In the genomic region with DNA sequence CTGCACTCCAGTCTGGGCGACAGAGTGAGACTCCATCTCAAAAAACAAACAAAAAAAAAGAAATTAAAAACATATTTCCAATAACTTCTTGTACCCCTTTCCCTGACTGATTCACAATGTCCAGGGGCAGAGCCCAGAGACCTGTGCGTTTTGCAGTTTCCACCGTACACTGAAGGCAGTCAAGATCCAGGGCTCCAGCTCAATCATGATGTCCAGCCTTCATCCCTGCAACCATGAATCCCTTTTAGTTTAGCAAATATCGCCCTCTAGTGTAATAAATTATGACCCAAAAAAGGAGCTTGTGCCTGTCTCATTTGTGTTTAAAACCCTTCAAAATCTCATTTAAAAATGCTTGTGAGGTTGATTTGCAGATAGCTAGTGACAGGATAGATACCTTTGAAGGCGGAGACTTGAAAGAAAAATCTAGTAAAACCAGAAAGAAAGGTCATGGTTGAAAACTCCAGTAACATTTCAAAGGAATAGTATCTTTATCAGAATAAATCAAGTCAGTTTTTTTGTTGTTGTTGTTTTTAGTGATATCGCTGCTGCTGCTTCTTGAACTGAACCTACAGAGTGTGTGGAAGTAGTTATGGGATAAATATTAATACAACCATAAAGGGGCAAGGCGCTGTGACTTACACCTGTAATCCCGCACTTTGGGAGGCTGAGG, we compare ENCODE assay signal across 7 cellular contexts. TPM values are rescaled to one million over a fixed set of nuclear protein-coding genes. Genes with fewer than 3 reads are reported as not detected.
DNase-seq lines count a peak whose midpoint lies in the region; ATAC-seq, FAIRE-seq and TF ChIP-seq lines count a peak whose summit lies in the region.

No MANE protein-coding gene starts in this region.

- in situ Hi-C loops in HepG2 (cut with HindIII; ENCODE audit: extremely low pct_ligation_motif_present, low pct_unique_long_range_greater_than_20kb), result loop anchor here (5.0 to 10.0 kb wide), 3 partner anchors 71 to 209 kb away; no protein-coding TSS in a partner anchor

- FAIRE-seq in HepG2 (lab: Jason Lieb, UNC), result peak; percentile 83

- CTCF ChIA-PET in HepG2 (lab: Yijun Ruan, JAX; ENCODE audit: low intra/inter-chr PET ratio, low total read pairs), result interaction anchor here (0.7 to 5.1 kb wide), 7 partner anchors 70 to 214 kb away, joined by 3 to 67 read pairs (median 7); no protein-coding TSS in a partner anchor

- H3K36me3 ChIP-seq in body of pancreas (replicated peaks in 1 of 2; ENCODE audit: insufficient read depth in 1 of 2, low read depth in 2 of 2), result no peaks in the 10 kb centered on the region
- H3K36me3 ChIP-seq in HepG2 (replicated peaks in 1 of 2; ENCODE audit: control insufficient read depth in 1 of 2, insufficient read depth in 2 of 2, low read length in 2 of 2), result no peaks in the 10 kb centered on the region
- H3K36me3 ChIP-seq in effector memory CD4-positive, alpha-beta T cell (ENCODE audit: control insufficient read depth, insufficient read depth, low read length), result no peaks in the 10 kb centered on the region

- ATAC-seq in body of pancreas (no peak), HepG2 (peak; percentile 22)

- DNase-seq in DMS79 (lab: John Stamatoyannopoulos, UW), result peak; percentile 8
- peak; percentile 75 for DNase-seq in HT1080 (ENCODE audit: low read depth)
- DNase-seq in NCI-H82 (lab: John Stamatoyannopoulos, UW), result peak; percentile 90
- peak; percentile 35 to 64 (median 45) for DNase-seq in body of pancreas
- peak; percentile 81 for DNase-seq in HepG2 (ENCODE audit: low spot score)
- no peak for DNase-seq in activated effector memory CD4-positive, alpha-beta T cell treated with Interleukin-2 at 50 U/mL for 16 hours
- no peak for DNase-seq in effector memory CD4-positive, alpha-beta T cell

- POLR2A ChIA-PET in HepG2 (lab: Yijun Ruan, JAX), result interaction anchor here (0.6 to 10.7 kb wide), 15 partner anchors 12 to 127 kb away, joined by 3 to 138 read pairs (median 8); no protein-coding TSS in a partner anchor

- H3K9me3 ChIP-seq in body of pancreas, result no peaks in the 10 kb centered on the region
- H3K9me3 ChIP-seq in HepG2 (ENCODE audit: low read length), result no peaks in the 10 kb centered on the region
- no peaks in the 10 kb centered on the region for H3K9me3 ChIP-seq in effector memory CD4-positive, alpha-beta T cell (ENCODE audit: control insufficient read depth, low read length)

- H2AFZ ChIP-seq in HepG2 (ENCODE audit: low read length), result no peak overlapping the region

- WGBS in body of pancreas, 2 donors, result 38 to 40% methylated on average over 8 of the region's 8 CpGs
- WGBS in HepG2 (ENCODE audit: low lambda C conversion rate), result 32% methylated on average over 8 of the region's 8 CpGs

- H3K27me3 ChIP-seq in body of pancreas, result no peaks in the 10 kb centered on the region
- no peaks in the 10 kb centered on the region; a peak in 1 of 5 replicates for H3K27me3 ChIP-seq in HepG2 (ENCODE audit: control insufficient read depth in 1 of 2, insufficient read depth in 2 of 2, low read length in 2 of 2)
- H3K27me3 ChIP-seq in effector memory CD4-positive, alpha-beta T cell (replicated peaks; ENCODE audit: control insufficient read depth, insufficient read depth, low read length, poor library complexity, severe bottlenecking), result no peaks in the 10 kb centered on the region

- H3K4me2 ChIP-seq in HepG2 (ENCODE audit: low read depth, low read length), result peak overlapping the region; percentile 76

- H3K4me3 ChIP-seq in body of pancreas, result no peak overlapping the region
- H3K4me3 ChIP-seq in HepG2 (replicated peaks in 1 of 3; ENCODE audit: insufficient read depth in 1 of 3, low read depth in 2 of 3, low read length in 3 of 3), result no peak overlapping the region
- no peak overlapping the region for H3K4me3 ChIP-seq in effector memory CD4-positive, alpha-beta T cell (ENCODE audit: insufficient read depth, low read depth, low read length, poor library complexity, severe bottlenecking)

- TF ChIP-seq EP300 in HepG2 (IDR thresholded peaks at IDR 0.05; ENCODE audit: low read depth in 2 of 2, low read length in 2 of 2) (no peak), HepG2 (CRISPR knock-in tag; IDR thresholded peaks at IDR 0.05; ENCODE audit: borderline replicate concordance) (no peak)

- H3K4me1 ChIP-seq in body of pancreas, result peaks cover 6% of the 10 kb centered on the region
- peaks cover 57% of the 10 kb centered on the region for H3K4me1 ChIP-seq in HepG2 (ENCODE audit: insufficient read depth, low read length)
- peaks cover 13% of the 10 kb centered on the region for H3K4me1 ChIP-seq in effector memory CD4-positive, alpha-beta T cell (ENCODE audit: control insufficient read depth, insufficient read depth, low read length, poor library complexity, severe bottlenecking)

- BruUV-seq in HepG2 (replicated peaks; lab: Mats Ljungman, UMichigan), result no TSS peak

- H3K27ac ChIP-seq in body of pancreas, result no peak overlapping the region
- peak overlapping the region; percentile 56 for H3K27ac ChIP-seq in HepG2 (ENCODE audit: extremely low read length, insufficient read depth, low read length)
- no peak overlapping the region for H3K27ac ChIP-seq in effector memory CD4-positive, alpha-beta T cell (ENCODE audit: insufficient read depth, low read length, poor library complexity, severe bottlenecking)

- H4K20me1 ChIP-seq in HepG2 (ENCODE audit: insufficient read depth, low read length), result no peaks in the 10 kb centered on the region

- peak; percentile 90 for TF ChIP-seq RAD21 in HepG2 (CRISPR knock-in tag; IDR thresholded peaks at IDR 0.05)

- peaks cover 7% of the 10 kb centered on the region for H3K79me2 ChIP-seq in HepG2 (ENCODE audit: insufficient read depth, low read length)

- intact Hi-C loops in body of pancreas (cut with DNase I), result no loop called here
- intact Hi-C loops in HepG2 (cut with micrococcal nuclease; ENCODE audit: unreplicated experiment), result loop anchor here (1.0 to 10.0 kb wide), 4 partner anchors 70 to 219 kb away; a partner anchor contains a TSS

- H3K9ac ChIP-seq in HepG2 (ENCODE audit: insufficient read depth, low read depth, low read length), result no peak overlapping the region

- TF ChIP-seq CTCF in body of pancreas (IDR thresholded peaks at IDR 0.05), result peak; percentile 41 to 88 (median 78)
- peak; percentile 88 for TF ChIP-seq CTCF in HepG2 (CRISPR knock-in tag; IDR thresholded peaks at IDR 0.05)

- no peak for TF ChIP-seq POLR2A in body of pancreas (IDR thresholded peaks at IDR 0.05)
- TF ChIP-seq POLR2A in HepG2 (IDR thresholded peaks at IDR 0.05; ENCODE audit: insufficient read depth in 1 of 2, low read depth in 2 of 2, low read length in 2 of 2), result no peak

TF ChIP-seq in HepG2, 621 proteins besides CTCF, POLR2A, EP300 and RAD21 (continues in another document):
- TF ChIP-seq NONO (IDR thresholded peaks at IDR 0.05), result no peak
- TF ChIP-seq NONO (CRISPR knock-in tag; conservative IDR thresholded peaks at IDR 0.05), result 0 out of 2 replicates have a peak, but pooled peaks have one; percentile 20
- no peak for TF ChIP-seq MTF1 (CRISPR knock-in tag; IDR thresholded peaks at IDR 0.05)
- TF ChIP-seq, protein P1, sequence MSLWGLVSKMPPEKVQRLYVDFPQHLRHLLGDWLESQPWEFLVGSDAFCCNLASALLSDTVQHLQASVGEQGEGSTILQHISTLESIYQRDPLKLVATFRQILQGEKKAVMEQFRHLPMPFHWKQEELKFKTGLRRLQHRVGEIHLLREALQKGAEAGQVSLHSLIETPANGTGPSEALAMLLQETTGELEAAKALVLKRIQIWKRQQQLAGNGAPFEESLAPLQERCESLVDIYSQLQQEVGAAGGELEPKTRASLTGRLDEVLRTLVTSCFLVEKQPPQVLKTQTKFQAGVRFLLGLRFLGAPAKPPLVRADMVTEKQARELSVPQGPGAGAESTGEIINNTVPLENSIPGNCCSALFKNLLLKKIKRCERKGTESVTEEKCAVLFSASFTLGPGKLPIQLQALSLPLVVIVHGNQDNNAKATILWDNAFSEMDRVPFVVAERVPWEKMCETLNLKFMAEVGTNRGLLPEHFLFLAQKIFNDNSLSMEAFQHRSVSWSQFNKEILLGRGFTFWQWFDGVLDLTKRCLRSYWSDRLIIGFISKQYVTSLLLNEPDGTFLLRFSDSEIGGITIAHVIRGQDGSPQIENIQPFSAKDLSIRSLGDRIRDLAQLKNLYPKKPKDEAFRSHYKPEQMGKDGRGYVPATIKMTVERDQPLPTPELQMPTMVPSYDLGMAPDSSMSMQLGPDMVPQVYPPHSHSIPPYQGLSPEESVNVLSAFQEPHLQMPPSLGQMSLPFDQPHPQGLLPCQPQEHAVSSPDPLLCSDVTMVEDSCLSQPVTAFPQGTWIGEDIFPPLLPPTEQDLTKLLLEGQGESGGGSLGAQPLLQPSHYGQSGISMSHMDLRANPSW (CRISPR knock-in tag; IDR thresholded peaks at IDR 0.05; ENCODE audit: borderline replicate concordance), result no peak

RNA-seq across cellular contexts. Expression of a gene that starts 3.7 kb away (rescaled TPM):
- 2.5 and 4.6 TPM in 2 replicates for total RNA-seq in HT1080 (2014; rRNA removed; shearing (Covaris generic))
- 3.5 and 4.2 TPM in 2 replicates for polyA plus RNA-seq in HT1080 (2015; cell fraction: cytosol; rRNA removed)
- polyA plus RNA-seq in HT1080 (2015; cell fraction: nucleus; rRNA removed), result 6.9 and 7.1 TPM in 2 replicates
- total RNA-seq in body of pancreas (10 to 100 TPM; 63.3 to 77.1 TPM), HepG2 (2016; rRNA removed; fragmentation: Illumina TruSeq; extraction: Trizol) (4.1 and 6.0 TPM in 2 replicates)
- 3.0 and 3.8 TPM in 2 replicates for total RNA-seq in HepG2 (2016; cell fraction: cytosol; rRNA removed; fragmentation: Illumina TruSeq; extraction: Trizol; ENCODE audit: low read depth)
- total RNA-seq in HepG2 (2016; cell fraction: insoluble cytoplasmic fraction; rRNA removed; fragmentation: Illumina TruSeq; extraction: Trizol), result 3.2 and 7.0 TPM in 2 replicates
- total RNA-seq in HepG2 (2016; cell fraction: membrane; rRNA removed; fragmentation: Illumina TruSeq; extraction: Trizol), result 4.2 and 4.8 TPM in 2 replicates
- 10.8 and 12.6 TPM in 2 replicates for total RNA-seq in HepG2 (2016; cell fraction: nucleus; rRNA removed; fragmentation: Illumina TruSeq; extraction: Trizol)
- 12.7 and 15.7 TPM in 2 replicates for polyA plus RNA-seq in HepG2 (2011; rRNA removed)
- 9.1 and 10.3 TPM in 2 replicates for polyA plus RNA-seq in HepG2 (2011; cell fraction: cytosol; rRNA removed)
- 32.7 and 33.0 TPM in 2 replicates for polyA plus RNA-seq in HepG2 (2011; cell fraction: nucleus; rRNA removed)
- polyA plus RNA-seq in HepG2 (2012), result 20.8 and 22.2 TPM in 2 replicates
- 2.9 and 3.1 TPM in 2 replicates for polyA plus RNA-seq in HepG2 (2016; cell fraction: cytosol; fragmentation: Illumina TruSeq; extraction: Trizol; ENCODE audit: low read depth)
- 3.3 and 3.6 TPM in 2 replicates for polyA plus RNA-seq in HepG2 (2016; cell fraction: insoluble cytoplasmic fraction; fragmentation: Illumina TruSeq; extraction: Trizol; ENCODE audit: low read depth)
- polyA plus RNA-seq in HepG2 (2016; cell fraction: membrane; fragmentation: Illumina TruSeq; extraction: Trizol; ENCODE audit: low read depth), result 3.4 and 3.6 TPM in 2 replicates
- polyA plus RNA-seq in HepG2 (2016; cell fraction: nucleus; fragmentation: Illumina TruSeq; extraction: Trizol; ENCODE audit: insufficient read depth, low read depth), result 11.5 and 12.4 TPM in 2 replicates
- 10.5 and 30.9 TPM in 2 replicates for polyA minus RNA-seq in HepG2 (2011; rRNA and poly(A)+ RNA removed; ENCODE audit: low replicate concordance)
- polyA minus RNA-seq in HepG2 (2011; cell fraction: cytosol; rRNA and poly(A)+ RNA removed), result 13.3 and 18.1 TPM in 2 replicates
- 48.8 and 61.2 TPM in 2 replicates for polyA minus RNA-seq in HepG2 (2011; cell fraction: nucleus; rRNA and poly(A)+ RNA removed)

Comparison
In these comparisons a context has a peak if more than half of its experiments do, and no peak if none do; other contexts are left out.
1. DNase-seq: peak in DMS79 (single experiment), HT1080 (single experiment), NCI-H82 (single experiment), body of pancreas (4 of 4) and HepG2 (single experiment); none in activated effector memory CD4-positive, alpha-beta T cell treated with Interleukin-2 at 50 U/mL for 16 hours (single experiment) and effector memory CD4-positive, alpha-beta T cell (0 of 3).
2. RNA of a gene that starts 3.7 kb away (total RNA-seq): 63.3 to 77.1 TPM in body of pancreas; 3.0 to 12.6 TPM in HepG2 and 2.5 to 4.6 TPM in HT1080; every median in the first group is over 4 times any median in the second.